Comparison of ENCODE assay signal across 8 cellular contexts in the genomic region with DNA sequence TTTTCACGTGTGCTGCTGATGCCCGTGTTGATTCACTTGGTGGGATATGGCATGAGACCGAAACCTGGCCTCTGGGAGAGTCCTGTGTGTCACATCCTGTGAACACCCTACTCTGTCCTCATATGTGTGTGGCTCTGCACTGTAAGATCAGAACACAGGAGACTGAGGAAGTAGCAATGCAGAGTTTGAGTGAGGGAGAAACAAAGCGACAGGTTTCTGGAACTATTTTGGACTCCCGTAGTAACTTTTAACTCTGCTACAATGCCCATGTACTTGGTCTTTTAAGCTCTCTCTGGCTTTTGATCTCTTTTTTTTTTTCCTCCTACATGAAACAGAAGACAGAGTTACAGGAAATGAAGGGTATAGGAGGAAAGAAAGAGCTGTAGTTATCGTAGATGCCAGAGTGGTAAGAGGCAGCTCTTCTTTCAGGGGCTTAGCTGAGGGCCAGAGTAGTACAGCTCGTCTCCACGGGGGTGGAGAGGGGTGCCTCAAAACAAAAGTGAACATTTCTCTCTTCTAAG. TPM values are rescaled to one million over a fixed set of nuclear protein-coding genes. Genes with fewer than 3 reads are reported as not detected.
DNase-seq lines count a peak whose midpoint lies in the region; ATAC-seq and TF ChIP-seq lines count a peak whose summit lies in the region.

No MANE protein-coding gene starts in this region.

- peak; percentile 23 for DNase-seq in NK-92 treated with Interleukin-12 subunit alpha and Interleukin-12 subunit beta, amount 100 ng/mL, for 24 hours (lab: John Stamatoyannopoulos, UW)
- no peak for DNase-seq in NK-92 (lab: John Stamatoyannopoulos, UW; ENCODE audit: unreplicated experiment)
- peak; percentile 57 to 63 for DNase-seq in activated CD4-positive, alpha-beta T cell treated with anti-CD3 and anti-CD28 coated beads for 4 hours
- no peak for DNase-seq in neuronal stem cell (ENCODE audit: low spot score)
- DNase-seq in type B pancreatic cell (ENCODE audit: extremely low spot score, unreplicated experiment): no peak
- DNase-seq in DMS79 (lab: John Stamatoyannopoulos, UW): no peak

- peak; percentile 74 for ATAC-seq in HG03439 (IDR thresholded peaks at IDR 0.05; ENCODE audit: unreplicated experiment)

- TF ChIP-seq CTCF in type B pancreatic cell (conservative IDR thresholded peaks at IDR 0.05): no peak

- WGBS in neuronal stem cell (ENCODE audit: extremely low coverage in 2 of 2, insufficient read length in 2 of 2, insufficient replicate concordance in 1 of 2), 2 donors: no CpG with 5 or more reads among the region's 8 CpGs

- no peak overlapping the region for H3K18ac ChIP-seq in neuronal stem cell (ENCODE audit: low read length)

- peaks cover 11% of the 10 kb centered on the region for H3K9me3 Mint-ChIP-seq in type B pancreatic cell

- peaks cover 24% of the 10 kb centered on the region for H3K4me1 Mint-ChIP-seq in type B pancreatic cell (ENCODE audit: unreplicated experiment)

- no peaks in the 10 kb centered on the region for H3K79me1 ChIP-seq in neuronal stem cell (ENCODE audit: low read depth, low read length)

- H3K14ac ChIP-seq in neuronal stem cell (ENCODE audit: low read length): no peak overlapping the region

- H3K4me3 Mint-ChIP-seq in type B pancreatic cell: peak overlapping the region; percentile 22

- peak overlapping the region; percentile 12 to 13 for H3K4me3 ChIP-seq in duodenal mucosa (ENCODE audit: low read depth in 1 of 2, low read length in 2 of 2)
- no peak overlapping the region for H3K4me3 ChIP-seq in neuronal stem cell (ENCODE audit: low read length in 2 of 2)

- H3K27ac ChIP-seq in duodenal mucosa (ENCODE audit: low read depth, low read length): peak overlapping the region; percentile 34
- H3K27ac ChIP-seq in neuronal stem cell (replicated peaks; ENCODE audit: low read length): no peak overlapping the region

- H3K27ac Mint-ChIP-seq in type B pancreatic cell: peak overlapping the region; percentile 68

- no peak overlapping the region for H4K91ac ChIP-seq in neuronal stem cell (ENCODE audit: low read depth, low read length, poor library complexity)

- H3K27me3 Mint-ChIP-seq in type B pancreatic cell: no peaks in the 10 kb centered on the region

- H3K4me1 ChIP-seq in duodenal mucosa (ENCODE audit: control insufficient read depth in 1 of 2, insufficient read depth in 2 of 2, low read length in 2 of 2): peaks cover 18 to 32% of the 10 kb centered on the region in 2 donors
- H3K4me1 ChIP-seq in neuronal stem cell (ENCODE audit: control insufficient read depth in 2 of 2, insufficient read depth in 1 of 2, low read depth in 1 of 2, low read length in 2 of 2): no peaks in the 10 kb centered on the region

- H3K27me3 ChIP-seq in duodenal mucosa (ENCODE audit: control insufficient read depth in 1 of 2, insufficient read depth in 2 of 2, low read length in 2 of 2): no peaks in the 10 kb centered on the region
- no peaks in the 10 kb centered on the region for H3K27me3 ChIP-seq in neuronal stem cell (ENCODE audit: control insufficient read depth in 3 of 3, insufficient read depth in 3 of 3, low read depth in 1 of 3, low read length in 3 of 3)

- no peak overlapping the region for H3K4me2 ChIP-seq in neuronal stem cell (ENCODE audit: insufficient read depth, low read length, poor library complexity, severe bottlenecking)

- H2BK120ac ChIP-seq in neuronal stem cell (ENCODE audit: low read depth, low read length): no peak overlapping the region

- H3K9me3 ChIP-seq in duodenal mucosa (ENCODE audit: control insufficient read depth in 1 of 2, low read length in 2 of 2): no peaks in the 10 kb centered on the region
- H3K9me3 ChIP-seq in neuronal stem cell (replicated peaks in 1 of 2; ENCODE audit: control insufficient read depth in 2 of 2, insufficient read depth in 1 of 2, low read depth in 1 of 2, low read length in 2 of 2): no peaks in the 10 kb centered on the region

- peak overlapping the region; percentile 2 to 36 for H3K9ac ChIP-seq in duodenal mucosa (ENCODE audit: low read depth in 1 of 2, low read length in 2 of 2)
- H3K9ac ChIP-seq in neuronal stem cell (ENCODE audit: low read depth, low read length, poor library complexity): no peak overlapping the region

- H3K4ac ChIP-seq in neuronal stem cell (ENCODE audit: low read length): no peak overlapping the region

- no peak overlapping the region for H2AK5ac ChIP-seq in neuronal stem cell (ENCODE audit: low read depth, low read length)

- no peak overlapping the region for H2BK15ac ChIP-seq in neuronal stem cell (ENCODE audit: low read length)

- peaks cover 27% of the 10 kb centered on the region for H3K36me3 Mint-ChIP-seq in type B pancreatic cell

- no peak overlapping the region for H2BK5ac ChIP-seq in neuronal stem cell (ENCODE audit: low read length)

- H3K36me3 ChIP-seq in duodenal mucosa (ENCODE audit: control insufficient read depth in 1 of 2, insufficient read depth in 2 of 2, low read length in 2 of 2): peaks cover 0 to 6% of the 10 kb centered on the region in 2 donors
- H3K36me3 ChIP-seq in neuronal stem cell (replicated peaks in 1 of 2; ENCODE audit: control insufficient read depth in 2 of 2, insufficient read depth in 2 of 2, low read length in 2 of 2): no peaks in the 10 kb centered on the region

- peak overlapping the region; percentile 66 for H2AFZ ChIP-seq in neuronal stem cell (ENCODE audit: low read length)

- H4K8ac ChIP-seq in neuronal stem cell (ENCODE audit: low read depth, low read length): no peak overlapping the region

- no peak overlapping the region for H3K23ac ChIP-seq in neuronal stem cell (ENCODE audit: low read depth, low read length, poor library complexity)

- H2BK12ac ChIP-seq in neuronal stem cell (ENCODE audit: low read length): no peak overlapping the region

RNA-seq across cellular contexts. Expression of a gene that starts 26.6 kb away (rescaled TPM):
- 4.8 TPM for polyA plus RNA-seq in neuronal stem cell (2013, experiment 1 of 2)
- polyA plus RNA-seq in neuronal stem cell (2013, experiment 2 of 2): 5.9 TPM
- total RNA-seq in type B pancreatic cell (ENCODE audit: low replicate concordance): 18.3 and 21.5 TPM in 2 replicates

Comparison
In these comparisons a context has a peak if more than half of its experiments do, and no peak if none do; other contexts are left out.
1. DNase-seq: peak in NK-92 treated with Interleukin-12 subunit alpha and Interleukin-12 subunit beta, amount 100 ng/mL, for 24 hours (single experiment) and activated CD4-positive, alpha-beta T cell treated with anti-CD3 and anti-CD28 coated beads for 4 hours (2 of 2); none in NK-92 (single experiment), neuronal stem cell (single experiment), type B pancreatic cell (single experiment) and DMS79 (single experiment).
2. H3K4me3 ChIP-seq: peak in duodenal mucosa (2 of 2); none in neuronal stem cell (0 of 2).